In the genomic region with DNA sequence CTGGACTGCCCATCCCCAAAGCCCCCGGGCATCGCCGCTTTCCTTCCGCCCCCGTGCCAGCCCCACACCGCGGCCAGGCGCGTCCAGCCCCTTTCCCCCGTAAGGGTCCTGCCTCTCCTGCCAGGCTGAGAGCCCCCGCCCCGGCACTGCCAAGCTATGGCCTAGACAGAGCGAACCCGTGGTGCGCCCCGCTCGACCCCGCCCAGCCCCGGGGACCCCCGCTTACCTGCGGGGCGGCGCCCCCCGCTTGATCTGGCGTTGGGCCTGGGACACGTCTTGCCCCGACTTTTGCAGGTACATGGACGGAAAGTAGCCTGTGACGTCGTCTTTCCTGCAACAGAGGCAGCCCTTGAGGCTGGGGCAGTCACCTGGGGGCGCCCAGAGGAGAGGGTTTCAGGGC, we compare ENCODE assay signal across 8 cellular contexts.
DNase-seq lines count a peak whose midpoint lies in the region; ATAC-seq and TF ChIP-seq lines count a peak whose summit lies in the region.
"Not testable (repeated sequence)": the region's sequence is repeated elsewhere in the genome, so short reads cannot be mapped to it uniquely, and the experiment has no call there.

No MANE protein-coding gene starts in this region.

- H3K9me2 ChIP-seq in OCI-LY1 (ENCODE audit: low read depth, low read length): not testable (repeated sequence)

- intact Hi-C loops in CD4-positive, alpha-beta memory T cell (cut with micrococcal nuclease); activated CD8-positive, alpha-beta T cell treated with anti-CD3 and anti-CD28 coated beads for 36 hours (cut with micrococcal nuclease); breast epithelium (cut with DNase I; ENCODE audit: low total_unique reads); left ventricle myocardium superior (cut with micrococcal nuclease); psoas muscle (cut with DNase I); transverse colon (cut with DNase I; ENCODE audit: low total_unique reads): not testable (repeated sequence)

- not testable (repeated sequence) for H3K36me3 ChIP-seq in CD4-positive, alpha-beta memory T cell (ENCODE audit: insufficient read depth, low read length); OCI-LY1 (ENCODE audit: insufficient read depth, low read length); breast epithelium; mesodermal cell (ENCODE audit: control insufficient read depth, insufficient read depth, low read length); psoas muscle (ENCODE audit: insufficient read depth in 1 of 2, low read depth in 1 of 2); transverse colon

- not testable (repeated sequence) for TF ChIP-seq EP300 in transverse colon (IDR thresholded peaks at IDR 0.05; ENCODE audit: low read depth)

- not testable (repeated sequence) for H3K27ac ChIP-seq in CD4-positive, alpha-beta memory T cell (ENCODE audit: low read depth, low read length); OCI-LY1 (ENCODE audit: low read depth, low read length, poor library complexity, severe bottlenecking); breast epithelium; mesodermal cell (ENCODE audit: low read depth, low read length, severe bottlenecking); psoas muscle; transverse colon

- H3K9me3 ChIP-seq in CD4-positive, alpha-beta memory T cell (ENCODE audit: control insufficient read depth in 1 of 2, low read length in 2 of 2); OCI-LY1 (ENCODE audit: low read length); breast epithelium; mesodermal cell (ENCODE audit: control insufficient read depth, low read length); psoas muscle; transverse colon: not testable (repeated sequence)

- H3K27ac Mint-ChIP-seq in CD4-positive, alpha-beta memory T cell; activated CD8-positive, alpha-beta T cell treated with anti-CD3 and anti-CD28 coated beads for 36 hours: not testable (repeated sequence)

- H3K4me3 Mint-ChIP-seq in CD4-positive, alpha-beta memory T cell: peak overlapping the region in 3 of 8 donors; percentile 31 to 58 (median 36)
- not testable (repeated sequence) for H3K4me3 Mint-ChIP-seq in activated CD8-positive, alpha-beta T cell treated with anti-CD3 and anti-CD28 coated beads for 36 hours

- not testable (repeated sequence) for H3K4me1 Mint-ChIP-seq in CD4-positive, alpha-beta memory T cell; activated CD8-positive, alpha-beta T cell treated with anti-CD3 and anti-CD28 coated beads for 36 hours (ENCODE audit: low read depth)

- WGBS in mesodermal cell (ENCODE audit: insufficient coverage in 2 of 2), 2 experiments: 13% methylated on average over 3 of the region's 31 CpGs; no CpG with 5 or more reads in 1 of the 2 experiments
- 23 to 54% (median 39%) methylated on average over 5 to 13 of the region's 31 CpGs for WGBS in psoas muscle, 3 donors
- WGBS in transverse colon (ENCODE audit: low coverage in 1 of 2), 2 donors: no CpG with 5 or more reads among the region's 31 CpGs

- H3K4me2 ChIP-seq in OCI-LY1 (ENCODE audit: low read length): peak overlapping the region; percentile 50; the same call in 1 of the 2 replicates

- H3K27me3 ChIP-seq in CD4-positive, alpha-beta memory T cell (ENCODE audit: insufficient read depth, low read length); OCI-LY1 (ENCODE audit: insufficient read depth, low read length); breast epithelium; psoas muscle (ENCODE audit: insufficient read depth in 3 of 3, low read length in 2 of 3); transverse colon: not testable (repeated sequence)

- TF ChIP-seq CTCF in OCI-LY1 (IDR thresholded peaks at IDR 0.05; ENCODE audit: low read length); activated CD8-positive, alpha-beta T cell treated with anti-CD3 and anti-CD28 coated beads for 36 hours (IDR thresholded peaks at IDR 0.05); breast epithelium (IDR thresholded peaks at IDR 0.05); psoas muscle (IDR thresholded peaks at IDR 0.05); transverse colon (IDR thresholded peaks at IDR 0.05): not testable (repeated sequence)

- H2AFZ ChIP-seq in OCI-LY1 (ENCODE audit: low read length): not testable (repeated sequence)

- not testable (repeated sequence) for H4K20me1 ChIP-seq in OCI-LY1 (ENCODE audit: insufficient read depth, low read length)

- not testable (repeated sequence) for H3K4me1 ChIP-seq in CD4-positive, alpha-beta memory T cell (ENCODE audit: insufficient read depth, low read length); OCI-LY1 (ENCODE audit: insufficient read depth, low read length, severe bottlenecking); breast epithelium; mesodermal cell (ENCODE audit: control insufficient read depth, insufficient read depth, low read length, poor library complexity, severe bottlenecking); psoas muscle; transverse colon

- POLR2A ChIA-PET in CD4-positive, alpha-beta memory T cell (lab: Charles Lee; ENCODE audit: partially characterized antibody); activated CD8-positive, alpha-beta T cell treated with anti-CD3 and anti-CD28 coated beads for 36 hours (lab: Charles Lee): not testable (repeated sequence)

- H3K9ac ChIP-seq in OCI-LY1 (ENCODE audit: low read length): peak overlapping the region; percentile 45; the same call in 1 of the 2 replicates

- not testable (repeated sequence) for H3K79me2 ChIP-seq in OCI-LY1 (ENCODE audit: insufficient read depth, low read length)

- not testable (repeated sequence) for H3F3A ChIP-seq in OCI-LY1 (ENCODE audit: insufficient read depth, low read length)

- H3K36me3 Mint-ChIP-seq in CD4-positive, alpha-beta memory T cell; activated CD8-positive, alpha-beta T cell treated with anti-CD3 and anti-CD28 coated beads for 36 hours (ENCODE audit: low read depth): not testable (repeated sequence)

- ATAC-seq in activated CD8-positive, alpha-beta T cell treated with anti-CD3 and anti-CD28 coated beads for 36 hours; left ventricle myocardium superior: not testable (repeated sequence)
- ATAC-seq in psoas muscle: peak in 1 of 4 donors; percentile 0

- CTCF ChIA-PET in CD4-positive, alpha-beta memory T cell (lab: Charles Lee; ENCODE audit: partially characterized antibody); activated CD8-positive, alpha-beta T cell treated with anti-CD3 and anti-CD28 coated beads for 36 hours (lab: Charles Lee): not testable (repeated sequence)

- in situ Hi-C loops in transverse colon (cut with MboI; ENCODE audit: low pct_ligation_motif_present in 1 of 4, low pct_unique_long_range_greater_than_20kb in 1 of 4, low sequenced_read_pairs in 3 of 4): not testable (repeated sequence)

- H3K9me3 Mint-ChIP-seq in CD4-positive, alpha-beta memory T cell; activated CD8-positive, alpha-beta T cell treated with anti-CD3 and anti-CD28 coated beads for 36 hours: not testable (repeated sequence)

- not testable (repeated sequence) for H3K4me3 ChIP-seq in CD4-positive, alpha-beta memory T cell (ENCODE audit: low read length in 2 of 2)
- H3K4me3 ChIP-seq in OCI-LY1 (ENCODE audit: low read depth, low read length, poor library complexity, severe bottlenecking) (peak overlapping the region; percentile 55), breast epithelium (peak overlapping the region in 2 of 3 donors; percentile 31 to 50), mesodermal cell (ENCODE audit: extremely low read depth, insufficient read depth, low read length, poor library complexity, severe bottlenecking) (peak overlapping the region; percentile 23), psoas muscle (peak overlapping the region; percentile 59), transverse colon (peak overlapping the region in 1 of 4 donors; percentile 48)

- not testable (repeated sequence) for TF ChIP-seq POLR2A in breast epithelium (IDR thresholded peaks at IDR 0.05); transverse colon (IDR thresholded peaks at IDR 0.05)

- DNase-seq in CD4-positive, alpha-beta memory T cell: peak in 4 of 5 donors; percentile 1 to 44 (median 6)
- DNase-seq in activated CD8-positive, alpha-beta T cell treated with anti-CD3 and anti-CD28 coated beads for 36 hours: peak; percentile 12
- not testable (repeated sequence) for DNase-seq in breast epithelium (ENCODE audit: low spot score in 2 of 2)
- DNase-seq in left ventricle myocardium superior (peak; percentile 12), psoas muscle (peak in 1 of 2 donors; percentile 49), transverse colon (peak; percentile 7)

- H3K27me3 Mint-ChIP-seq in CD4-positive, alpha-beta memory T cell; activated CD8-positive, alpha-beta T cell treated with anti-CD3 and anti-CD28 coated beads for 36 hours: not testable (repeated sequence)
